ENCODE assay signal across 8 cellular contexts in genomic region chr16:24685539-24686432, GRCh38. TPM values are rescaled to one million over a fixed set of nuclear protein-coding genes. Genes with fewer than 3 reads are reported as not detected.
A peak's percentile ranks its signal among the peaks of the same experiment; 100 is the strongest.
DNase-seq lines count a peak whose midpoint lies in the region; ATAC-seq and TF ChIP-seq lines count a peak whose summit lies in the region.

No MANE protein-coding gene starts in this region.

- H3K9me3 ChIP-seq in AG04450 (ENCODE audit: control insufficient read depth, insufficient read depth, low read length) = no peaks in the 10 kb centered on the region
- no peaks in the 10 kb centered on the region for H3K9me3 ChIP-seq in mesenchymal stem cell (ENCODE audit: control insufficient read depth, low read length)
- no peaks in the 10 kb centered on the region for H3K9me3 ChIP-seq in WERI-Rb-1 (ENCODE audit: severe bottlenecking)

- peak overlapping the region; percentile 25 for H3K9ac ChIP-seq in mesenchymal stem cell (ENCODE audit: low read length)

- H3K23ac ChIP-seq in mesenchymal stem cell (ENCODE audit: low read length in 2 of 2) = no peak overlapping the region

- H3K4ac ChIP-seq in mesenchymal stem cell (ENCODE audit: low read depth in 1 of 2, low read length in 2 of 2) = peak overlapping the region; percentile 22 to 73

- H2AFZ ChIP-seq in mesenchymal stem cell (ENCODE audit: low read depth, low read length) = peak overlapping the region; percentile 0

- TF ChIP-seq CTCF in AG04450 (IDR thresholded peaks at IDR 0.05; ENCODE audit: low read depth, low read length) = no peak
- no peak for TF ChIP-seq CTCF in dorsolateral prefrontal cortex (IDR thresholded peaks at IDR 0.05 in 54 of 56, conservative IDR thresholded peaks at IDR 0.05 in 2 of 56; ENCODE audit: low read depth in 1 of 56, partially characterized antibody in 56 of 56)
- TF ChIP-seq CTCF in WERI-Rb-1 (IDR thresholded peaks at IDR 0.05; ENCODE audit: low read depth, low read length) = no peak

- H4K8ac ChIP-seq in mesenchymal stem cell (ENCODE audit: low read length) = peak overlapping the region; percentile 68

- H3K27me3 ChIP-seq in AG04450 (ENCODE audit: control insufficient read depth, insufficient read depth, low read length) = no peaks in the 10 kb centered on the region
- H3K27me3 ChIP-seq in dorsolateral prefrontal cortex = no peaks in the 10 kb centered on the region
- no peaks in the 10 kb centered on the region for H3K27me3 ChIP-seq in mesenchymal stem cell (ENCODE audit: control insufficient read depth in 1 of 2, insufficient read depth in 1 of 2, low read length in 2 of 2)
- no peaks in the 10 kb centered on the region for H3K27me3 ChIP-seq in WERI-Rb-1 (ENCODE audit: insufficient read depth, low read depth, severe bottlenecking)

- POLR2A ChIA-PET in AG04450 (lab: Yijun Ruan, JAX) = interaction anchor here (1.3 kb wide), 1 partner anchor 12 kb away, joined by 3 read pairs; no protein-coding TSS in a partner anchor

- H3K79me1 ChIP-seq in mesenchymal stem cell (replicated peaks; ENCODE audit: low read length, poor library complexity, severe bottlenecking) = no peaks in the 10 kb centered on the region

- no peak overlapping the region for H2BK5ac ChIP-seq in mesenchymal stem cell (ENCODE audit: low read depth, low read length, poor library complexity, severe bottlenecking)

- H3K27ac ChIP-seq in AG04450 (ENCODE audit: low read depth, low read length) (peak overlapping the region; percentile 66), dorsolateral prefrontal cortex (peak overlapping the region in 57 of 59 donors; percentile 6 to 91 (median 79)), mesenchymal stem cell (ENCODE audit: low read length, poor library complexity, severe bottlenecking) (peak overlapping the region; percentile 28), WERI-Rb-1 (no peak overlapping the region)

- no peak overlapping the region for H2AK5ac ChIP-seq in mesenchymal stem cell (ENCODE audit: low read length, severe bottlenecking)

- H3K4me3 ChIP-seq in AG04450 (ENCODE audit: low read depth, low read length) (no peak overlapping the region), dorsolateral prefrontal cortex (peak overlapping the region in 17 of 59 donors; percentile 1 to 39 (median 19)), mesenchymal stem cell (ENCODE audit: insufficient read depth in 1 of 2, low read depth in 1 of 2, low read length in 2 of 2) (no peak overlapping the region), WERI-Rb-1 (ENCODE audit: low read depth, low read length) (no peak overlapping the region)

- ATAC-seq in HG02852 (IDR thresholded peaks at IDR 0.05; ENCODE audit: unreplicated experiment) = no peak
- no peak for ATAC-seq in GM21526 (IDR thresholded peaks at IDR 0.05; ENCODE audit: low FRiP score, unreplicated experiment)
- no peak for ATAC-seq in GM21360 (IDR thresholded peaks at IDR 0.05; ENCODE audit: unreplicated experiment)

- peak overlapping the region; percentile 70 for H4K91ac ChIP-seq in mesenchymal stem cell (ENCODE audit: low read length)

- H3K4me1 ChIP-seq in mesenchymal stem cell (ENCODE audit: control insufficient read depth, insufficient read depth, low read depth, low read length) = peaks cover 5% of the 10 kb centered on the region

- no peak for DNase-seq in AG04450 (ENCODE audit: low read depth, low spot score)
- peak; percentile 71 for DNase-seq in NCI-H2029 (lab: John Stamatoyannopoulos, UW)
- DNase-seq in dorsolateral prefrontal cortex = peak; percentile 23 to 89 (median 74)
- peak; percentile 95 for DNase-seq in mesenchymal stem cell
- no peak for DNase-seq in WERI-Rb-1

- H3K36me3 ChIP-seq in mesenchymal stem cell (ENCODE audit: control insufficient read depth in 1 of 2, insufficient read depth in 2 of 2, low read depth in 1 of 2, low read length in 2 of 2) (no peaks in the 10 kb centered on the region), WERI-Rb-1 (no peaks in the 10 kb centered on the region)

- peak overlapping the region; percentile 44 to 72 for H3K18ac ChIP-seq in mesenchymal stem cell (ENCODE audit: low read depth in 1 of 2, low read length in 2 of 2)

- H2BK15ac ChIP-seq in mesenchymal stem cell (ENCODE audit: low read depth, poor library complexity, severe bottlenecking) = peak overlapping the region; percentile 65

- 31% methylated on average over 15 of the region's 15 CpGs for WGBS in mesenchymal stem cell

- intact Hi-C loops in dorsolateral prefrontal cortex (cut with DNase I) = loop anchor here in 1 of 2 donors (10.0 kb wide), 1 partner anchor 101 kb away; no protein-coding TSS in a partner anchor

- peak overlapping the region; percentile 68 for H2BK120ac ChIP-seq in mesenchymal stem cell (ENCODE audit: low read depth, low read length)

- H3K14ac ChIP-seq in mesenchymal stem cell (ENCODE audit: low read length in 2 of 2) = no peak overlapping the region

- peak overlapping the region; percentile 57 for H3K4me2 ChIP-seq in mesenchymal stem cell (ENCODE audit: low read length, poor library complexity, severe bottlenecking)

- CTCF ChIA-PET in AG04450 (lab: Charles Lee) = interaction anchor here (0.6 kb wide), 1 partner anchor 53 kb away, joined by 3 read pairs; no protein-coding TSS in a partner anchor

- H2BK12ac ChIP-seq in mesenchymal stem cell (ENCODE audit: low read length in 2 of 2) = peak overlapping the region in 1 of 2 experiments; percentile 88

RNA-seq across cellular contexts. Expression of gene TNRC6A, which starts 43.7 kb away (rescaled TPM):
- 62.7 and 76.2 TPM in 2 replicates for polyA plus RNA-seq in AG04450 (2011; rRNA removed)
- polyA minus RNA-seq in AG04450 (2011; rRNA and poly(A)+ RNA removed) = 136 and 139 TPM in 2 replicates
- 100 to 1,000 TPM in 116 of 120 experiments, 10 to 100 TPM in 4; 88.7 to 202 (median 140) TPM for total RNA-seq in dorsolateral prefrontal cortex
- polyA plus RNA-seq in mesenchymal stem cell (2013, experiment 1 of 2) = 27.6 TPM
- 25.0 TPM for polyA plus RNA-seq in mesenchymal stem cell (2013, experiment 2 of 2)

Comparison
In these comparisons a context has a peak if more than half of its experiments do, and no peak if none do; other contexts are left out.
1. DNase-seq: peak in NCI-H2029 (single experiment), dorsolateral prefrontal cortex (10 of 10) and mesenchymal stem cell (single experiment); none in AG04450 (single experiment) and WERI-Rb-1 (single experiment).